ENCODE assay signal across 1 cellular context in the genomic region with DNA sequence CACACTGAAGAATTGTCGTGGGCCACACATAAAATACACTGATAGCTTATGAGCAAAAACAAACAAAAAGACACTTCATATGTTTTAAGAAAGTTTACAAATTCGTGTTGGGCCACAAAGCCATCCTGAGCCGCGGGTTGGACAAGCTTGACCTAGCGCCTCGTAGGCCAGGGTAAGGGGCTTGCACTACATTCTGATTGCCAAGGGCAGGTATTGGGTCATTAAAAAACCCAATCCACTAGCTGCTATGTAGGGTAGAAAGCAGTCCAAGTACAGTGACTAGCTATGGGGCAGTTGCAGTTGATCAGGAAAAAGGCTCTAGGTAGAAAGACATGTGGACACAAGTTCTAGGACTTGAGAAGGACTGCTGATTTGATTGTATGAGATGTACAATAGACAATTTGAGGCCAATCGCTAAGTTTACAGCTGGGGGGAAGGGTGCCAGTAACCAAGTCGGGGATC.
TF ChIP-seq lines count a peak whose summit lies in the region.

No MANE protein-coding gene starts in this region.

TF ChIP-seq in K562, 482 proteins besides CTCF, POLR2A, EP300 and RAD21:
- TF ChIP-seq, protein P1, sequence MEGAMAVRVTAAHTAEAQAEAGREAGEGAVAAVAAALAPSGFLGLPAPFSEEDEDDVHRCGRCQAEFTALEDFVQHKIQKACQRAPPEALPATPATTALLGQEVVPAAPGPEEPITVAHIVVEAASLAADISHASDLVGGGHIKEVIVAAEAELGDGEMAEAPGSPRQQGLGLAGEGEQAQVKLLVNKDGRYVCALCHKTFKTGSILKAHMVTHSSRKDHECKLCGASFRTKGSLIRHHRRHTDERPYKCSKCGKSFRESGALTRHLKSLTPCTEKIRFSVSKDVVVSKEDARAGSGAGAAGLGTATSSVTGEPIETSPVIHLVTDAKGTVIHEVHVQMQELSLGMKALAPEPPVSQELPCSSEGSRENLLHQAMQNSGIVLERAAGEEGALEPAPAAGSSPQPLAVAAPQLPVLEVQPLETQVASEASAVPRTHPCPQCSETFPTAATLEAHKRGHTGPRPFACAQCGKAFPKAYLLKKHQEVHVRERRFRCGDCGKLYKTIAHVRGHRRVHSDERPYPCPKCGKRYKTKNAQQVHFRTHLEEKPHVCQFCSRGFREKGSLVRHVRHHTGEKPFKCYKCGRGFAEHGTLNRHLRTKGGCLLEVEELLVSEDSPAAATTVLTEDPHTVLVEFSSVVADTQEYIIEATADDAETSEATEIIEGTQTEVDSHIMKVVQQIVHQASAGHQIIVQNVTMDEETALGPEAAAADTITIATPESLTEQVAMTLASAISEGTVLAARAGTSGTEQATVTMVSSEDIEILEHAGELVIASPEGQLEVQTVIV (CRISPR knock-in tag; IDR thresholded peaks at IDR 0.05; ENCODE audit: borderline replicate concordance): no peak
- TF ChIP-seq SUPT5H (IDR thresholded peaks at IDR 0.05) (peak; percentile 49), SAFB2 (IDR thresholded peaks at IDR 0.05; ENCODE audit: borderline replicate concordance, low read depth, low read length, severe bottlenecking) (no peak), RBM25 (IDR thresholded peaks at IDR 0.05; ENCODE audit: low read depth, low read length, severe bottlenecking) (no peak), MYBL2 (IDR thresholded peaks at IDR 0.05; ENCODE audit: low read depth) (no peak), MYBL2 (CRISPR knock-in tag; IDR thresholded peaks at IDR 0.05; ENCODE audit: borderline replicate concordance) (no peak), POLR2G (IDR thresholded peaks at IDR 0.05; ENCODE audit: low read depth, low read length) (peak; percentile 44)
- TF ChIP-seq, protein P2, sequence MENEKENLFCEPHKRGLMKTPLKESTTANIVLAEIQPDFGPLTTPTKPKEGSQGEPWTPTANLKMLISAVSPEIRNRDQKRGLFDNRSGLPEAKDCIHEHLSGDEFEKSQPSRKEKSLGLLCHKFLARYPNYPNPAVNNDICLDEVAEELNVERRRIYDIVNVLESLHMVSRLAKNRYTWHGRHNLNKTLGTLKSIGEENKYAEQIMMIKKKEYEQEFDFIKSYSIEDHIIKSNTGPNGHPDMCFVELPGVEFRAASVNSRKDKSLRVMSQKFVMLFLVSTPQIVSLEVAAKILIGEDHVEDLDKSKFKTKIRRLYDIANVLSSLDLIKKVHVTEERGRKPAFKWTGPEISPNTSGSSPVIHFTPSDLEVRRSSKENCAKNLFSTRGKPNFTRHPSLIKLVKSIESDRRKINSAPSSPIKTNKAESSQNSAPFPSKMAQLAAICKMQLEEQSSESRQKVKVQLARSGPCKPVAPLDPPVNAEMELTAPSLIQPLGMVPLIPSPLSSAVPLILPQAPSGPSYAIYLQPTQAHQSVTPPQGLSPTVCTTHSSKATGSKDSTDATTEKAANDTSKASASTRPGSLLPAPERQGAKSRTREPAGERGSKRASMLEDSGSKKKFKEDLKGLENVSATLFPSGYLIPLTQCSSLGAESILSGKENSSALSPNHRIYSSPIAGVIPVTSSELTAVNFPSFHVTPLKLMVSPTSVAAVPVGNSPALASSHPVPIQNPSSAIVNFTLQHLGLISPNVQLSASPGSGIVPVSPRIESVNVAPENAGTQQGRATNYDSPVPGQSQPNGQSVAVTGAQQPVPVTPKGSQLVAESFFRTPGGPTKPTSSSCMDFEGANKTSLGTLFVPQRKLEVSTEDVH (IDR thresholded peaks at IDR 0.05; ENCODE audit: low read depth, partially characterized antibody): peak; percentile 12
- TF ChIP-seq, protein P3, sequence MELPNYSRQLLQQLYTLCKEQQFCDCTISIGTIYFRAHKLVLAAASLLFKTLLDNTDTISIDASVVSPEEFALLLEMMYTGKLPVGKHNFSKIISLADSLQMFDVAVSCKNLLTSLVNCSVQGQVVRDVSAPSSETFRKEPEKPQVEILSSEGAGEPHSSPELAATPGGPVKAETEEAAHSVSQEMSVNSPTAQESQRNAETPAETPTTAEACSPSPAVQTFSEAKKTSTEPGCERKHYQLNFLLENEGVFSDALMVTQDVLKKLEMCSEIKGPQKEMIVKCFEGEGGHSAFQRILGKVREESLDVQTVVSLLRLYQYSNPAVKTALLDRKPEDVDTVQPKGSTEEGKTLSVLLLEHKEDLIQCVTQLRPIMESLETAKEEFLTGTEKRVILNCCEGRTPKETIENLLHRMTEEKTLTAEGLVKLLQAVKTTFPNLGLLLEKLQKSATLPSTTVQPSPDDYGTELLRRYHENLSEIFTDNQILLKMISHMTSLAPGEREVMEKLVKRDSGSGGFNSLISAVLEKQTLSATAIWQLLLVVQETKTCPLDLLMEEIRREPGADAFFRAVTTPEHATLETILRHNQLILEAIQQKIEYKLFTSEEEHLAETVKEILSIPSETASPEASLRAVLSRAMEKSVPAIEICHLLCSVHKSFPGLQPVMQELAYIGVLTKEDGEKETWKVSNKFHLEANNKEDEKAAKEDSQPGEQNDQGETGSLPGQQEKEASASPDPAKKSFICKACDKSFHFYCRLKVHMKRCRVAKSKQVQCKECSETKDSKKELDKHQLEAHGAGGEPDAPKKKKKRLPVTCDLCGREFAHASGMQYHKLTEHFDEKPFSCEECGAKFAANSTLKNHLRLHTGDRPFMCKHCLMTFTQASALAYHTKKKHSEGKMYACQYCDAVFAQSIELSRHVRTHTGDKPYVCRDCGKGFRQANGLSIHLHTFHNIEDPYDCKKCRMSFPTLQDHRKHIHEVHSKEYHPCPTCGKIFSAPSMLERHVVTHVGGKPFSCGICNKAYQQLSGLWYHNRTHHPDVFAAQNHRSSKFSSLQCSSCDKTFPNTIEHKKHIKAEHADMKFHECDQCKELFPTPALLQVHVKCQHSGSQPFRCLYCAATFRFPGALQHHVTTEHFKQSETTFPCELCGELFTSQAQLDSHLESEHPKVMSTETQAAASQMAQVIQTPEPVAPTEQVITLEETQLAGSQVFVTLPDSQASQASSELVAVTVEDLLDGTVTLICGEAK (IDR thresholded peaks at IDR 0.05): no peak
- TF ChIP-seq, protein P3 (CRISPR knock-in tag; IDR thresholded peaks at IDR 0.05): no peak
